1 cellular context compared by ENCODE assay signal in the genomic region with DNA sequence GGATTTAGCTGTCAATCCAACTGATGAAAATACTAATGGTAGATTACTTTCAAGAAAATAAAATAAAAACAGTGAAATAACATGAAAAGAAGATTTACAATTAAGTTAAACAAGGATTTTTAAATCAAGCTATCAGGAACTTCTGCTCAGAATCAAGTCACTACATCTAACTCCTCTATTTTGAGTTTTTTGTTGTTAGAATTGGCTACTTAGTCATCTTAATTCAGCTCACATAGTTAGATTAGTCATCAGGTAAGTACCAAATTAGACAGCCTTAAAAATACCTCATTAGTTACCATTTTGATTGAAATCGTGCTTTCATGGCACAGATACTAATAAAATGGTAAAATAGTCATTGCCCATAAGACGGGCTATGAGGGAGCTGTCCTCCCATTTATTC.
TF ChIP-seq lines count a peak whose summit lies in the region.

No MANE protein-coding gene starts in this region.

TF ChIP-seq in GM23338, 12 proteins besides CTCF, POLR2A, EP300 and RAD21 (continued from another document):
- TF ChIP-seq, protein P1, sequence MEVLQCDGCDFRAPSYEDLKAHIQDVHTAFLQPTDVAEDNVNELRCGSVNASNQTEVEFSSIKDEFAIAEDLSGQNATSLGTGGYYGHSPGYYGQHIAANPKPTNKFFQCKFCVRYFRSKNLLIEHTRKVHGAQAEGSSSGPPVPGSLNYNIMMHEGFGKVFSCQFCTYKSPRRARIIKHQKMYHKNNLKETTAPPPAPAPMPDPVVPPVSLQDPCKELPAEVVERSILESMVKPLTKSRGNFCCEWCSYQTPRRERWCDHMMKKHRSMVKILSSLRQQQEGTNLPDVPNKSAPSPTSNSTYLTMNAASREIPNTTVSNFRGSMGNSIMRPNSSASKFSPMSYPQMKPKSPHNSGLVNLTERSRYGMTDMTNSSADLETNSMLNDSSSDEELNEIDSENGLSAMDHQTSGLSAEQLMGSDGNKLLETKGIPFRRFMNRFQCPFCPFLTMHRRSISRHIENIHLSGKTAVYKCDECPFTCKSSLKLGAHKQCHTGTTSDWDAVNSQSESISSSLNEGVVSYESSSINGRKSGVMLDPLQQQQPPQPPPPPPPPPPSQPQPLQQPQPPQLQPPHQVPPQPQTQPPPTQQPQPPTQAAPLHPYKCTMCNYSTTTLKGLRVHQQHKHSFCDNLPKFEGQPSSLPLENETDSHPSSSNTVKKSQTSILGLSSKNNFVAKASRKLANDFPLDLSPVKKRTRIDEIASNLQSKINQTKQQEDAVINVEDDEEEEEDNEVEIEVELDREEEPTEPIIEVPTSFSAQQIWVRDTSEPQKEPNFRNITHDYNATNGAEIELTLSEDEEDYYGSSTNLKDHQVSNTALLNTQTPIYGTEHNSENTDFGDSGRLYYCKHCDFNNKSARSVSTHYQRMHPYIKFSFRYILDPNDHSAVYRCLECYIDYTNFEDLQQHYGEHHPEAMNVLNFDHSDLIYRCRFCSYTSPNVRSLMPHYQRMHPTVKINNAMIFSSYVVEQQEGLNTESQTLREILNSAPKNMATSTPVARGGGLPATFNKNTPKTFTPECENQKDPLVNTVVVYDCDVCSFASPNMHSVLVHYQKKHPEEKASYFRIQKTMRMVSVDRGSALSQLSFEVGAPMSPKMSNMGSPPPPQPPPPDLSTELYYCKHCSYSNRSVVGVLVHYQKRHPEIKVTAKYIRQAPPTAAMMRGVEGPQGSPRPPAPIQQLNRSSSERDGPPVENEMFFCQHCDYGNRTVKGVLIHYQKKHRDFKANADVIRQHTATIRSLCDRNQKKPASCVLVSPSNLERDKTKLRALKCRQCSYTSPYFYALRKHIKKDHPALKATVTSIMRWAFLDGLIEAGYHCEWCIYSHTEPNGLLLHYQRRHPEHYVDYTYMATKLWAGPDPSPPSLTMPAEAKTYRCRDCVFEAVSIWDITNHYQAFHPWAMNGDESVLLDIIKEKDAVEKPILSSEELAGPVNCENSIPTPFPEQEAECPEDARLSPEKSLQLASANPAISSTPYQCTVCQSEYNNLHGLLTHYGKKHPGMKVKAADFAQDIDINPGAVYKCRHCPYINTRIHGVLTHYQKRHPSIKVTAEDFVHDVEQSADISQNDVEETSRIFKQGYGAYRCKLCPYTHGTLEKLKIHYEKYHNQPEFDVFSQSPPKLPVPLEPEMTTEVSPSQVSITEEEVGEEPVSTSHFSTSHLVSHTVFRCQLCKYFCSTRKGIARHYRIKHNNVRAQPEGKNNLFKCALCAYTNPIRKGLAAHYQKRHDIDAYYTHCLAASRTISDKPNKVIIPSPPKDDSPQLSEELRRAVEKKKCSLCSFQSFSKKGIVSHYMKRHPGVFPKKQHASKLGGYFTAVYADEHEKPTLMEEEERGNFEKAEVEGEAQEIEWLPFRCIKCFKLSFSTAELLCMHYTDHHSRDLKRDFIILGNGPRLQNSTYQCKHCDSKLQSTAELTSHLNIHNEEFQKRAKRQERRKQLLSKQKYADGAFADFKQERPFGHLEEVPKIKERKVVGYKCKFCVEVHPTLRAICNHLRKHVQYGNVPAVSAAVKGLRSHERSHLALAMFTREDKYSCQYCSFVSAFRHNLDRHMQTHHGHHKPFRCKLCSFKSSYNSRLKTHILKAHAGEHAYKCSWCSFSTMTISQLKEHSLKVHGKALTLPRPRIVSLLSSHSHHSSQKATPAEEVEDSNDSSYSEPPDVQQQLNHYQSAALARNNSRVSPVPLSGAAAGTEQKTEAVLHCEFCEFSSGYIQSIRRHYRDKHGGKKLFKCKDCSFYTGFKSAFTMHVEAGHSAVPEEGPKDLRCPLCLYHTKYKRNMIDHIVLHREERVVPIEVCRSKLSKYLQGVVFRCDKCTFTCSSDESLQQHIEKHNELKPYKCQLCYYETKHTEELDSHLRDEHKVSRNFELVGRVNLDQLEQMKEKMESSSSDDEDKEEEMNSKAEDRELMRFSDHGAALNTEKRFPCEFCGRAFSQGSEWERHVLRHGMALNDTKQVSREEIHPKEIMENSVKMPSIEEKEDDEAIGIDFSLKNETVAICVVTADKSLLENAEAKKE (CRISPR knock-in tag; IDR thresholded peaks at IDR 0.05): no peak
- TF ChIP-seq ZNF114 (CRISPR knock-in tag; IDR thresholded peaks at IDR 0.05) (no peak), CREB1 (CRISPR knock-in tag; IDR thresholded peaks at IDR 0.05; ENCODE audit: low read depth) (no peak), ZNF331 (CRISPR knock-in tag; IDR thresholded peaks at IDR 0.05; ENCODE audit: low read depth) (no peak), JUNB (IDR thresholded peaks at IDR 0.05; ENCODE audit: unreplicated experiment) (no peak), STAT1 (IDR thresholded peaks at IDR 0.05; ENCODE audit: unreplicated experiment) (no peak), POLR2AphosphoS5 (IDR thresholded peaks at IDR 0.05; ENCODE audit: low read depth) (no peak)
- TF ChIP-seq, protein P2, sequence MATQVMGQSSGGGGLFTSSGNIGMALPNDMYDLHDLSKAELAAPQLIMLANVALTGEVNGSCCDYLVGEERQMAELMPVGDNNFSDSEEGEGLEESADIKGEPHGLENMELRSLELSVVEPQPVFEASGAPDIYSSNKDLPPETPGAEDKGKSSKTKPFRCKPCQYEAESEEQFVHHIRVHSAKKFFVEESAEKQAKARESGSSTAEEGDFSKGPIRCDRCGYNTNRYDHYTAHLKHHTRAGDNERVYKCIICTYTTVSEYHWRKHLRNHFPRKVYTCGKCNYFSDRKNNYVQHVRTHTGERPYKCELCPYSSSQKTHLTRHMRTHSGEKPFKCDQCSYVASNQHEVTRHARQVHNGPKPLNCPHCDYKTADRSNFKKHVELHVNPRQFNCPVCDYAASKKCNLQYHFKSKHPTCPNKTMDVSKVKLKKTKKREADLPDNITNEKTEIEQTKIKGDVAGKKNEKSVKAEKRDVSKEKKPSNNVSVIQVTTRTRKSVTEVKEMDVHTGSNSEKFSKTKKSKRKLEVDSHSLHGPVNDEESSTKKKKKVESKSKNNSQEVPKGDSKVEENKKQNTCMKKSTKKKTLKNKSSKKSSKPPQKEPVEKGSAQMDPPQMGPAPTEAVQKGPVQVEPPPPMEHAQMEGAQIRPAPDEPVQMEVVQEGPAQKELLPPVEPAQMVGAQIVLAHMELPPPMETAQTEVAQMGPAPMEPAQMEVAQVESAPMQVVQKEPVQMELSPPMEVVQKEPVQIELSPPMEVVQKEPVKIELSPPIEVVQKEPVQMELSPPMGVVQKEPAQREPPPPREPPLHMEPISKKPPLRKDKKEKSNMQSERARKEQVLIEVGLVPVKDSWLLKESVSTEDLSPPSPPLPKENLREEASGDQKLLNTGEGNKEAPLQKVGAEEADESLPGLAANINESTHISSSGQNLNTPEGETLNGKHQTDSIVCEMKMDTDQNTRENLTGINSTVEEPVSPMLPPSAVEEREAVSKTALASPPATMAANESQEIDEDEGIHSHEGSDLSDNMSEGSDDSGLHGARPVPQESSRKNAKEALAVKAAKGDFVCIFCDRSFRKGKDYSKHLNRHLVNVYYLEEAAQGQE (IDR thresholded peaks at IDR 0.05; ENCODE audit: unreplicated experiment): no peak
